2 cellular contexts compared by ENCODE assay signal in the genomic region with DNA sequence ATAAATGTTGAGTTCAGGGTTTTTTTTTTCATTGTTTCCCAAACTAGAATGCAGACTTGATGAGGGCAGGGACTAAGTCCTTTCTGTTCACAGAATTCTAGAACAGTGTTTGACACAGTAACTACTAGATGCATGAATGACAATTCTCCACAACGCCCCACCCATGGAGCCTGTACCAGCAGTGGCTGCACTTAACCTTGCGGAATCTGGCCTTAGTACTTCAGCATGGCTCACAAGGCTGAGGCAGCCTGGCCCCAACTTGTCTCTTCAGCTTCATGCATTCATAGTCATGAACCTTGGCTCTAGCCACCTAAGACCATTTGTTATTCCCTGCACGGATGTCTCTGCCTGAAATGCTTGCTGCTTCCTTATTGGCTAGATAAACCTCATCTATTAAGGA.
TF ChIP-seq lines count a peak whose summit lies in the region.

No MANE protein-coding gene starts in this region.

TF ChIP-seq in GM23338, 12 proteins besides CTCF, POLR2A, EP300 and RAD21 (continues in another document):
- TF ChIP-seq, protein P1, sequence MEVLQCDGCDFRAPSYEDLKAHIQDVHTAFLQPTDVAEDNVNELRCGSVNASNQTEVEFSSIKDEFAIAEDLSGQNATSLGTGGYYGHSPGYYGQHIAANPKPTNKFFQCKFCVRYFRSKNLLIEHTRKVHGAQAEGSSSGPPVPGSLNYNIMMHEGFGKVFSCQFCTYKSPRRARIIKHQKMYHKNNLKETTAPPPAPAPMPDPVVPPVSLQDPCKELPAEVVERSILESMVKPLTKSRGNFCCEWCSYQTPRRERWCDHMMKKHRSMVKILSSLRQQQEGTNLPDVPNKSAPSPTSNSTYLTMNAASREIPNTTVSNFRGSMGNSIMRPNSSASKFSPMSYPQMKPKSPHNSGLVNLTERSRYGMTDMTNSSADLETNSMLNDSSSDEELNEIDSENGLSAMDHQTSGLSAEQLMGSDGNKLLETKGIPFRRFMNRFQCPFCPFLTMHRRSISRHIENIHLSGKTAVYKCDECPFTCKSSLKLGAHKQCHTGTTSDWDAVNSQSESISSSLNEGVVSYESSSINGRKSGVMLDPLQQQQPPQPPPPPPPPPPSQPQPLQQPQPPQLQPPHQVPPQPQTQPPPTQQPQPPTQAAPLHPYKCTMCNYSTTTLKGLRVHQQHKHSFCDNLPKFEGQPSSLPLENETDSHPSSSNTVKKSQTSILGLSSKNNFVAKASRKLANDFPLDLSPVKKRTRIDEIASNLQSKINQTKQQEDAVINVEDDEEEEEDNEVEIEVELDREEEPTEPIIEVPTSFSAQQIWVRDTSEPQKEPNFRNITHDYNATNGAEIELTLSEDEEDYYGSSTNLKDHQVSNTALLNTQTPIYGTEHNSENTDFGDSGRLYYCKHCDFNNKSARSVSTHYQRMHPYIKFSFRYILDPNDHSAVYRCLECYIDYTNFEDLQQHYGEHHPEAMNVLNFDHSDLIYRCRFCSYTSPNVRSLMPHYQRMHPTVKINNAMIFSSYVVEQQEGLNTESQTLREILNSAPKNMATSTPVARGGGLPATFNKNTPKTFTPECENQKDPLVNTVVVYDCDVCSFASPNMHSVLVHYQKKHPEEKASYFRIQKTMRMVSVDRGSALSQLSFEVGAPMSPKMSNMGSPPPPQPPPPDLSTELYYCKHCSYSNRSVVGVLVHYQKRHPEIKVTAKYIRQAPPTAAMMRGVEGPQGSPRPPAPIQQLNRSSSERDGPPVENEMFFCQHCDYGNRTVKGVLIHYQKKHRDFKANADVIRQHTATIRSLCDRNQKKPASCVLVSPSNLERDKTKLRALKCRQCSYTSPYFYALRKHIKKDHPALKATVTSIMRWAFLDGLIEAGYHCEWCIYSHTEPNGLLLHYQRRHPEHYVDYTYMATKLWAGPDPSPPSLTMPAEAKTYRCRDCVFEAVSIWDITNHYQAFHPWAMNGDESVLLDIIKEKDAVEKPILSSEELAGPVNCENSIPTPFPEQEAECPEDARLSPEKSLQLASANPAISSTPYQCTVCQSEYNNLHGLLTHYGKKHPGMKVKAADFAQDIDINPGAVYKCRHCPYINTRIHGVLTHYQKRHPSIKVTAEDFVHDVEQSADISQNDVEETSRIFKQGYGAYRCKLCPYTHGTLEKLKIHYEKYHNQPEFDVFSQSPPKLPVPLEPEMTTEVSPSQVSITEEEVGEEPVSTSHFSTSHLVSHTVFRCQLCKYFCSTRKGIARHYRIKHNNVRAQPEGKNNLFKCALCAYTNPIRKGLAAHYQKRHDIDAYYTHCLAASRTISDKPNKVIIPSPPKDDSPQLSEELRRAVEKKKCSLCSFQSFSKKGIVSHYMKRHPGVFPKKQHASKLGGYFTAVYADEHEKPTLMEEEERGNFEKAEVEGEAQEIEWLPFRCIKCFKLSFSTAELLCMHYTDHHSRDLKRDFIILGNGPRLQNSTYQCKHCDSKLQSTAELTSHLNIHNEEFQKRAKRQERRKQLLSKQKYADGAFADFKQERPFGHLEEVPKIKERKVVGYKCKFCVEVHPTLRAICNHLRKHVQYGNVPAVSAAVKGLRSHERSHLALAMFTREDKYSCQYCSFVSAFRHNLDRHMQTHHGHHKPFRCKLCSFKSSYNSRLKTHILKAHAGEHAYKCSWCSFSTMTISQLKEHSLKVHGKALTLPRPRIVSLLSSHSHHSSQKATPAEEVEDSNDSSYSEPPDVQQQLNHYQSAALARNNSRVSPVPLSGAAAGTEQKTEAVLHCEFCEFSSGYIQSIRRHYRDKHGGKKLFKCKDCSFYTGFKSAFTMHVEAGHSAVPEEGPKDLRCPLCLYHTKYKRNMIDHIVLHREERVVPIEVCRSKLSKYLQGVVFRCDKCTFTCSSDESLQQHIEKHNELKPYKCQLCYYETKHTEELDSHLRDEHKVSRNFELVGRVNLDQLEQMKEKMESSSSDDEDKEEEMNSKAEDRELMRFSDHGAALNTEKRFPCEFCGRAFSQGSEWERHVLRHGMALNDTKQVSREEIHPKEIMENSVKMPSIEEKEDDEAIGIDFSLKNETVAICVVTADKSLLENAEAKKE (CRISPR knock-in tag; IDR thresholded peaks at IDR 0.05): no peak
- no peak for TF ChIP-seq EZH2 (IDR thresholded peaks at IDR 0.05; ENCODE audit: low read depth, unreplicated experiment)
- TF ChIP-seq STAT1 (IDR thresholded peaks at IDR 0.05; ENCODE audit: unreplicated experiment): no peak
- no peak for TF ChIP-seq CREB1 (CRISPR knock-in tag; IDR thresholded peaks at IDR 0.05; ENCODE audit: low read depth)
- no peak for TF ChIP-seq NANOG (IDR thresholded peaks at IDR 0.05; ENCODE audit: borderline replicate concordance)
- no peak for TF ChIP-seq ETS1 (IDR thresholded peaks at IDR 0.05)
- TF ChIP-seq REST (IDR thresholded peaks at IDR 0.05; ENCODE audit: unreplicated experiment): no peak
- no peak for TF ChIP-seq JUNB (IDR thresholded peaks at IDR 0.05; ENCODE audit: unreplicated experiment)
- no peak for TF ChIP-seq ZNF114 (CRISPR knock-in tag; IDR thresholded peaks at IDR 0.05)
- TF ChIP-seq ZNF331 (CRISPR knock-in tag; IDR thresholded peaks at IDR 0.05; ENCODE audit: low read depth): no peak

TF ChIP-seq in WTC11, 78 proteins besides CTCF, POLR2A, EP300 and RAD21 (continued from another document):
- TF ChIP-seq, protein P2, sequence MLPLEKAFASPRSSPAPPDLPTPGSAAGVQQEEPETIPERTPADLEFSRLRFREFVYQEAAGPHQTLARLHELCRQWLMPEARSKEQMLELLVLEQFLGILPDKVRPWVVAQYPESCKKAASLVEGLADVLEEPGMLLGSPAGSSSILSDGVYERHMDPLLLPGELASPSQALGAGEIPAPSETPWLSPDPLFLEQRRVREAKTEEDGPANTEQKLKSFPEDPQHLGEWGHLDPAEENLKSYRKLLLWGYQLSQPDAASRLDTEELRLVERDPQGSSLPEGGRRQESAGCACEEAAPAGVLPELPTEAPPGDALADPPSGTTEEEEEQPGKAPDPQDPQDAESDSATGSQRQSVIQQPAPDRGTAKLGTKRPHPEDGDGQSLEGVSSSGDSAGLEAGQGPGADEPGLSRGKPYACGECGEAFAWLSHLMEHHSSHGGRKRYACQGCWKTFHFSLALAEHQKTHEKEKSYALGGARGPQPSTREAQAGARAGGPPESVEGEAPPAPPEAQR (CRISPR knock-in tag; IDR thresholded peaks at IDR 0.05): no peak
- no peak for TF ChIP-seq GTF2I (CRISPR knock-in tag; conservative IDR thresholded peaks at IDR 0.05)
- TF ChIP-seq RORB (CRISPR knock-in tag; IDR thresholded peaks at IDR 0.05): no peak
- TF ChIP-seq FOXJ3 (CRISPR knock-in tag; IDR thresholded peaks at IDR 0.05; ENCODE audit: borderline replicate concordance): no peak
- TF ChIP-seq, protein P3, sequence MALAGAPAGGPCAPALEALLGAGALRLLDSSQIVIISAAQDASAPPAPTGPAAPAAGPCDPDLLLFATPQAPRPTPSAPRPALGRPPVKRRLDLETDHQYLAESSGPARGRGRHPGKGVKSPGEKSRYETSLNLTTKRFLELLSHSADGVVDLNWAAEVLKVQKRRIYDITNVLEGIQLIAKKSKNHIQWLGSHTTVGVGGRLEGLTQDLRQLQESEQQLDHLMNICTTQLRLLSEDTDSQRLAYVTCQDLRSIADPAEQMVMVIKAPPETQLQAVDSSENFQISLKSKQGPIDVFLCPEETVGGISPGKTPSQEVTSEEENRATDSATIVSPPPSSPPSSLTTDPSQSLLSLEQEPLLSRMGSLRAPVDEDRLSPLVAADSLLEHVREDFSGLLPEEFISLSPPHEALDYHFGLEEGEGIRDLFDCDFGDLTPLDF (CRISPR knock-in tag; IDR thresholded peaks at IDR 0.05): no peak
